Comparison of ENCODE assay signal across 11 cellular contexts in genomic region chr22:35589071-35589735, GRCh38. TPM values are rescaled to one million over a fixed set of nuclear protein-coding genes. Genes with fewer than 3 reads are reported as not detected.
DNase-seq lines count a peak whose midpoint lies in the region; ATAC-seq, FAIRE-seq and TF ChIP-seq lines count a peak whose summit lies in the region.
"Had no signal": no experiment of that assay in that cellular context is flagged by ENCODE, and none has a peak within 500 bp of the region (broad histone marks: within the 10 kb centered on the region; RNA-seq: fewer than 3 reads in every experiment).

No MANE protein-coding gene starts in this region.

- H3K27me3 Mint-ChIP-seq in activated CD4-positive, alpha-beta T cell treated with anti-CD3 and anti-CD28 coated beads for 36 hours, result no peaks in the 10 kb centered on the region
- H3K27me3 Mint-ChIP-seq: activated CD8-positive, alpha-beta T cell treated with anti-CD3 and anti-CD28 coated beads for 36 hours had no signal

- H3K36me3 ChIP-seq in WERI-Rb-1, result no peaks in the 10 kb centered on the region

- no peaks in the 10 kb centered on the region for H3K36me3 Mint-ChIP-seq in activated CD4-positive, alpha-beta T cell treated with anti-CD3 and anti-CD28 coated beads for 36 hours (ENCODE audit: low read depth)

- peak; percentile 6 for DNase-seq in activated CD4-positive, alpha-beta T cell treated with anti-CD3 and anti-CD28 coated beads for 36 hours
- no peak for DNase-seq in activated CD4-positive, alpha-beta T cell treated with anti-CD3 and anti-CD28 coated beads, Interleukin-2, amount 50 U/mL, for 4 hours
- DNase-seq in SW480 (ENCODE audit: low spot score) (peak; percentile 52), left ventricle myocardium superior (peak; percentile 52), urothelium cell line (ENCODE audit: low spot score) (peak; percentile 87), NCI-H510A treated with DMSO at 0.1 percent for 48 hours (lab: John Stamatoyannopoulos, UW) (no peak), WERI-Rb-1 (no peak), NCI-H1105 (lab: John Stamatoyannopoulos, UW) (no peak)
- DNase-seq: activated CD8-positive, alpha-beta T cell treated with anti-CD3 and anti-CD28 coated beads for 36 hours had no signal

- H3K9me3 ChIP-seq in WERI-Rb-1 (ENCODE audit: severe bottlenecking), result no peaks in the 10 kb centered on the region

- CTCF ChIA-PET in activated CD4-positive, alpha-beta T cell treated with anti-CD3 and anti-CD28 coated beads for 36 hours (lab: Charles Lee), result no interaction called here

- H3K9me3 Mint-ChIP-seq in activated CD4-positive, alpha-beta T cell treated with anti-CD3 and anti-CD28 coated beads for 36 hours (ENCODE audit: low read depth), result no peaks in the 10 kb centered on the region
- H3K9me3 Mint-ChIP-seq: activated CD8-positive, alpha-beta T cell treated with anti-CD3 and anti-CD28 coated beads for 36 hours had no signal

- POLR2A ChIA-PET in activated CD4-positive, alpha-beta T cell treated with anti-CD3 and anti-CD28 coated beads for 36 hours (lab: Charles Lee), result no interaction called here

- H3K4me3 ChIP-seq in WERI-Rb-1 (ENCODE audit: low read depth, low read length), result no peak overlapping the region
- H3K4me3 ChIP-seq: skin epidermis had no signal

- H3K27ac Mint-ChIP-seq in activated CD4-positive, alpha-beta T cell treated with anti-CD3 and anti-CD28 coated beads for 36 hours, result no peak overlapping the region
- H3K27ac Mint-ChIP-seq: activated CD8-positive, alpha-beta T cell treated with anti-CD3 and anti-CD28 coated beads for 36 hours had no signal

- no peaks in the 10 kb centered on the region for H3K4me1 Mint-ChIP-seq in activated CD4-positive, alpha-beta T cell treated with anti-CD3 and anti-CD28 coated beads for 36 hours

- no peaks in the 10 kb centered on the region for H3K27me3 ChIP-seq in WERI-Rb-1 (ENCODE audit: insufficient read depth, low read depth, severe bottlenecking)

- no peak overlapping the region for H3K4me3 Mint-ChIP-seq in activated CD4-positive, alpha-beta T cell treated with anti-CD3 and anti-CD28 coated beads for 36 hours
- H3K4me3 Mint-ChIP-seq: activated CD8-positive, alpha-beta T cell treated with anti-CD3 and anti-CD28 coated beads for 36 hours had no signal

- FAIRE-seq in urothelium cell line (lab: Jason Lieb, UNC), result peak; percentile 32
- FAIRE-seq: A204.1 had no signal

- no peak for TF ChIP-seq CTCF in WERI-Rb-1 (IDR thresholded peaks at IDR 0.05; ENCODE audit: low read depth, low read length)

- H3K27ac ChIP-seq in WERI-Rb-1, result no peak overlapping the region
- H3K27ac ChIP-seq: skin epidermis had no signal

- ATAC-seq in activated CD4-positive, alpha-beta T cell treated with anti-CD3 and anti-CD28 coated beads for 36 hours, result peak; percentile 53
- no peak for ATAC-seq in left ventricle myocardium superior
- ATAC-seq: activated CD8-positive, alpha-beta T cell treated with anti-CD3 and anti-CD28 coated beads for 36 hours had no signal

- intact Hi-C loops in activated CD4-positive, alpha-beta T cell treated with anti-CD3 and anti-CD28 coated beads for 36 hours (cut with DNase I, micrococcal nuclease), result no loop called here
- intact Hi-C loops in left ventricle myocardium superior (cut with micrococcal nuclease), result no loop called here

RNA-seq across cellular contexts. Expression of gene MB, which starts 27.9 kb away (rescaled TPM):
- total RNA-seq in activated CD4-positive, alpha-beta T cell treated with anti-CD3 and anti-CD28 coated beads for 36 hours, result not detected
- 17,299 TPM for total RNA-seq in left ventricle myocardium superior
- total RNA-seq: activated CD8-positive, alpha-beta T cell treated with anti-CD3 and anti-CD28 coated beads for 36 hours had no signal

RNA-seq across cellular contexts. Expression of gene RASD2, which starts 48.6 kb away (rescaled TPM):
- under 1 TPM; 0.09 TPM for total RNA-seq in activated CD4-positive, alpha-beta T cell treated with anti-CD3 and anti-CD28 coated beads for 36 hours
- total RNA-seq in left ventricle myocardium superior, result 9.4 TPM
- total RNA-seq: activated CD8-positive, alpha-beta T cell treated with anti-CD3 and anti-CD28 coated beads for 36 hours had no signal

RNA-seq across cellular contexts. Expression of gene APOL6, which starts 59.0 kb away (rescaled TPM):
- 10 to 100 TPM; 34.3 to 35.5 TPM for total RNA-seq in activated CD4-positive, alpha-beta T cell treated with anti-CD3 and anti-CD28 coated beads for 36 hours
- total RNA-seq in left ventricle myocardium superior, result 5.2 TPM

Comparison
In these comparisons a context has a peak if more than half of its experiments do, and no peak if none do; other contexts are left out.
1. DNase-seq: peak in activated CD4-positive, alpha-beta T cell treated with anti-CD3 and anti-CD28 coated beads for 36 hours (single experiment), SW480 (single experiment), left ventricle myocardium superior (single experiment) and urothelium cell line (single experiment); none in activated CD4-positive, alpha-beta T cell treated with anti-CD3 and anti-CD28 coated beads, Interleukin-2, amount 50 U/mL, for 4 hours (0 of 2), NCI-H510A treated with DMSO at 0.1 percent for 48 hours (single experiment), WERI-Rb-1 (single experiment) and NCI-H1105 (single experiment).
2. RNA of gene MB, which starts 27.9 kb away (total RNA-seq): 17,299 TPM in left ventricle myocardium superior (single experiment); not detected in activated CD4-positive, alpha-beta T cell treated with anti-CD3 and anti-CD28 coated beads for 36 hours; every median in the first group is over 1,000 times any median in the second.